In the genomic region with DNA sequence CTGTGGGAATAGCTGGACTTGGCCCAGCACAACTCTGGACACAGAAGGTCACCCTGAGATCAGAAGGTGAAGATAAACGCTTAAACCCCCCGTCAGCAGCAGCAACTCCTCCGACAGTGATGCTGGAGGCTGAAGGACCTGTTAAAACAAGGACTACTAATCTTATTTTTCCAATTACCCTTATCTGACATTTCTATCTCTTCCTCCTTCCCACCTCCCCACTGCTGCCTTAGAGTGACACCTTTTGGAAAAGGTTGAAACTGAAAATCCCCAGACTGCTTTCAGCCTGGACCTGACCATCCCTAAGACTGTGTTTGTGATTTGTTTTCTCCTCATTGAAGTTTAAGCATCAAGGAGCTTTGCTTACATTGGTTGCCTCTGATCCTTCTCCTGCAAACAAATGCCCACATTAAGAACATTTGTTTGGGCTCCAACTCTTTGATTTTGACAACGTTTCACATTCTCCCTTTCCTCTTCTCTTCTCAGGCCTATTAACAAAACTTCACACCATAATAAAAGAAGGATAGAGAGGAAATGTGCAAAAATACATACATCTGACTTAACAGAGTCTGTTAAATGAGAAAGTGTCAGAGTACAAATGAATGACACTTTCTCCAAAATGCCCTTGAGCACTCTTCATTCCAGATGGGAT, we compare ENCODE assay signal across 1 cellular context.
TF ChIP-seq lines count a peak whose summit lies in the region.

No MANE protein-coding gene starts in this region.

TF ChIP-seq in WTC11, 78 proteins besides CTCF, POLR2A, EP300 and RAD21 (continued from another document):
- TF ChIP-seq, protein P1, sequence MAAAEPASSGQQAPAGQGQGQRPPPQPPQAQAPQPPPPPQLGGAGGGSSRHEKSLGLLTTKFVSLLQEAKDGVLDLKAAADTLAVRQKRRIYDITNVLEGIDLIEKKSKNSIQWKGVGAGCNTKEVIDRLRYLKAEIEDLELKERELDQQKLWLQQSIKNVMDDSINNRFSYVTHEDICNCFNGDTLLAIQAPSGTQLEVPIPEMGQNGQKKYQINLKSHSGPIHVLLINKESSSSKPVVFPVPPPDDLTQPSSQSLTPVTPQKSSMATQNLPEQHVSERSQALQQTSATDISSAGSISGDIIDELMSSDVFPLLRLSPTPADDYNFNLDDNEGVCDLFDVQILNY (CRISPR knock-in tag; IDR thresholded peaks at IDR 0.05), result no peak
- no peak for TF ChIP-seq ZNF219 (CRISPR knock-in tag; IDR thresholded peaks at IDR 0.05; ENCODE audit: borderline replicate concordance)
- no peak for TF ChIP-seq SP1 (CRISPR knock-in tag; conservative IDR thresholded peaks at IDR 0.05)
- TF ChIP-seq, protein P2, sequence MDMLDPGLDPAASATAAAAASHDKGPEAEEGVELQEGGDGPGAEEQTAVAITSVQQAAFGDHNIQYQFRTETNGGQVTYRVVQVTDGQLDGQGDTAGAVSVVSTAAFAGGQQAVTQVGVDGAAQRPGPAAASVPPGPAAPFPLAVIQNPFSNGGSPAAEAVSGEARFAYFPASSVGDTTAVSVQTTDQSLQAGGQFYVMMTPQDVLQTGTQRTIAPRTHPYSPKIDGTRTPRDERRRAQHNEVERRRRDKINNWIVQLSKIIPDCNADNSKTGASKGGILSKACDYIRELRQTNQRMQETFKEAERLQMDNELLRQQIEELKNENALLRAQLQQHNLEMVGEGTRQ (CRISPR knock-in tag; IDR thresholded peaks at IDR 0.05), result no peak
- no peak for TF ChIP-seq RORB (CRISPR knock-in tag; IDR thresholded peaks at IDR 0.05)
- no peak for TF ChIP-seq NFYB (CRISPR knock-in tag; conservative IDR thresholded peaks at IDR 0.05; ENCODE audit: low read depth)
- no peak for TF ChIP-seq ZNF423 (CRISPR knock-in tag; IDR thresholded peaks at IDR 0.05)
- no peak for TF ChIP-seq EMX1 (CRISPR knock-in tag; IDR thresholded peaks at IDR 0.05)
- no peak for TF ChIP-seq KAT7 (CRISPR knock-in tag; IDR thresholded peaks at IDR 0.05; ENCODE audit: borderline replicate concordance)
